In the genomic region with DNA sequence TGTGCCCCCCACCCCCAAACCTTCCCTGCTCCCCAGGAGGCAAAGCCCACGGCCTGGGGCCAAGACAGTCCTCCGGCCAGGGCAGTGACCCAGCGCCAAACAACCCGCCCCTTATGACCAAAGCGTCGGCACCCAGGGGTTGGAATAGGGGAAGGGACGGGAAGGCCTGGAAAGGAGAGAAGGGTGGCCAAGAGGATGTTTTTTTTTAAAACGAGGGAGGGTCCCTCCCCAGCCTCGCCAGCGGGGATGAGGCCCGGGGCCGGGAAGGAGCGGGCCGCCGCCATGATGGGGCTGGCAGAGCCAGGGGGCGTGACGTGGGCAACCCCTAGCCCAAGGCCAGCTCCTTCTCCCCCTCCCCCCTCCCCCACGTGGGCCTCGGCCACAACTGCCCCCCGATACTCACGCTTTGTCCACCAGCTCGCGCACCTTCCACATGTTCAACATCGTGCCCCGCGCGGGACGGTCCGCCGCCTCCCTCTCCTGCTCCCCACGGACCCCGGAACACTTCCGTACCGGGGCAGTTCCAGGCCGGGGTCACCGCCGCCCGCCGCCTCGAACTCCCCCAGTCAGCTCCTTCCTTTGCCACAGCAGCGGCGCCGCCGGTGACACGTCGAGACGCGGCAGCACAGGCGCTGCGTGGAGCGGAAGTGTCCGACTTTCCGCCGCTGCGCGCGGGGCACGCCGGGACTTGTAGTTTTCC, we compare ENCODE assay signal across 8 cellular contexts. TPM values are rescaled to one million over a fixed set of nuclear protein-coding genes. Genes with fewer than 3 reads are reported as not detected.
A peak's percentile ranks its signal among the peaks of the same experiment; 100 is the strongest.
DNase-seq lines count a peak whose midpoint lies in the region; TF ChIP-seq lines count a peak whose summit lies in the region.

A gene (minus strand): TSS at position 619 of the 700 bp plus-strand sequence. CDS start 175 bp downstream, at position 444.

- peaks cover 50% of the 10 kb centered on the region for H3K79me2 ChIP-seq in neural cell (replicated peaks; ENCODE audit: insufficient read depth, low read length)

- WGBS in stomach, 5 donors = 0 to 1% (median 0%) methylated on average over 29 to 59 of the region's 59 CpGs

- H3F3A ChIP-seq in neural cell (ENCODE audit: insufficient read depth, low read length, poor library complexity, severe bottlenecking) = no peaks in the 10 kb centered on the region

- peak within 1 kb of the TSS; percentile 80 for H3K4me3 ChIP-seq in MG63
- H3K4me3 ChIP-seq in SJCRH30 = peak within 1 kb of the TSS; percentile 82
- H3K4me3 ChIP-seq in fibroblast of villous mesenchyme (ENCODE audit: low read depth, low read length) = peak within 1 kb of the TSS; percentile 98
- H3K4me3 ChIP-seq in neural cell (ENCODE audit: low read length) = peak within 1 kb of the TSS; percentile 76
- H3K4me3 ChIP-seq in stomach = peak within 1 kb of the TSS; percentile 81 to 95 (median 88)

- TF ChIP-seq EP300 in neural cell (conservative IDR thresholded peaks at IDR 0.05; ENCODE audit: poor library complexity, severe bottlenecking) (no peak), stomach (IDR thresholded peaks at IDR 0.05) (no peak)

- H3K36me3 ChIP-seq in MG63 = peaks cover 12% of the 10 kb centered on the region
- no peaks in the 10 kb centered on the region for H3K36me3 ChIP-seq in SJCRH30
- no peaks in the 10 kb centered on the region for H3K36me3 ChIP-seq in neural cell (ENCODE audit: insufficient read depth, low read length)
- H3K36me3 ChIP-seq in stomach = no peaks in the 10 kb centered on the region

- peak within 1 kb of the TSS; percentile 89 for H3K4me2 ChIP-seq in neural cell (ENCODE audit: low read length)

- peak; percentile 47 for TF ChIP-seq RAD21 in neural cell (conservative IDR thresholded peaks at IDR 0.05)

- no peaks in the 10 kb centered on the region for H3K27me3 ChIP-seq in MG63
- H3K27me3 ChIP-seq in SJCRH30 = no peaks in the 10 kb centered on the region
- no peaks in the 10 kb centered on the region for H3K27me3 ChIP-seq in neural cell (ENCODE audit: insufficient read depth, low read depth, low read length)
- H3K27me3 ChIP-seq in stomach = no peaks in the 10 kb centered on the region

- intact Hi-C loops in stomach (cut with DNase I; ENCODE audit: low total_unique reads) = no loop called here

- H3K9me3 ChIP-seq in MG63 = no peaks in the 10 kb centered on the region; the same call in 1 of the 2 replicates
- H3K9me3 ChIP-seq in SJCRH30 (replicated peaks) = no peaks in the 10 kb centered on the region
- no peaks in the 10 kb centered on the region for H3K9me3 ChIP-seq in neural cell (ENCODE audit: low read length)
- H3K9me3 ChIP-seq in stomach = no peaks in the 10 kb centered on the region

- H3K4me1 ChIP-seq in SJCRH30 (no peaks in the 10 kb centered on the region; the same call in 1 of the 2 replicates), stomach (peaks cover 7 to 61% (median 47%) of the 10 kb centered on the region in 4 donors)

- peak within 1 kb of the TSS; percentile 90 for H3K9ac ChIP-seq in neural cell (ENCODE audit: low read length)

- H3K9me2 ChIP-seq in neural cell (ENCODE audit: insufficient read depth, low read length) = no peaks in the 10 kb centered on the region

- peak in 1 of 4 donors; percentile 29 for TF ChIP-seq POLR2A in stomach (IDR thresholded peaks at IDR 0.05)

- H3K27ac ChIP-seq in SJCRH30 (peak within 1 kb of the TSS; percentile 60), neural cell (ENCODE audit: low read length) (peak within 1 kb of the TSS; percentile 75), stomach (peak within 1 kb of the TSS; percentile 91 to 97 (median 95))

- TF ChIP-seq CTCF in fibroblast of villous mesenchyme (IDR thresholded peaks at IDR 0.05; ENCODE audit: insufficient read depth, low read depth, low read length) = no peak
- peak; percentile 17 for TF ChIP-seq CTCF in neural cell (IDR thresholded peaks at IDR 0.05; ENCODE audit: poor library complexity, severe bottlenecking)
- TF ChIP-seq CTCF in stomach (IDR thresholded peaks at IDR 0.05) = no peak

- DNase-seq in EH (ENCODE audit: low read depth) (peak; percentile 87), H4 (ENCODE audit: low spot score) (peak; percentile 86), MG63 (peak; percentile 95), SJCRH30 (peak; percentile 91 to 92), fibroblast of villous mesenchyme (ENCODE audit: low read depth) (peak; percentile 87), stomach (peak; percentile 93)
- DNase-seq in activated gamma-delta T cell treated with anti-CD3 and anti-CD28 coated beads, Interleukin-2, amount 50 U/mL, for 16 hours (ENCODE audit: low read depth) = peak; percentile 76

- H2AFZ ChIP-seq in neural cell (ENCODE audit: low read depth, low read length) = peak within 1 kb of the TSS; percentile 97

- no peaks in the 10 kb centered on the region for H4K20me1 ChIP-seq in neural cell (ENCODE audit: insufficient read depth)

TF ChIP-seq in neural cell, 6 proteins besides CTCF, POLR2A, EP300 and RAD21:
- peak; percentile 85 for TF ChIP-seq POLR2AphosphoS5 (IDR thresholded peaks at IDR 0.05)
- TF ChIP-seq EZH2 (IDR thresholded peaks at IDR 0.05; ENCODE audit: borderline replicate concordance, insufficient read depth, low read length, poor library complexity, severe bottlenecking) = no peak
- peak; percentile 42 for TF ChIP-seq SMC3 (conservative IDR thresholded peaks at IDR 0.05; ENCODE audit: poor library complexity)
- TF ChIP-seq TAF1 (IDR thresholded peaks at IDR 0.05; ENCODE audit: low read depth) = peak; percentile 58
- peak; percentile 93 for TF ChIP-seq MXI1 (conservative IDR thresholded peaks at IDR 0.05; ENCODE audit: poor library complexity, severe bottlenecking)
- TF ChIP-seq, protein P1, sequence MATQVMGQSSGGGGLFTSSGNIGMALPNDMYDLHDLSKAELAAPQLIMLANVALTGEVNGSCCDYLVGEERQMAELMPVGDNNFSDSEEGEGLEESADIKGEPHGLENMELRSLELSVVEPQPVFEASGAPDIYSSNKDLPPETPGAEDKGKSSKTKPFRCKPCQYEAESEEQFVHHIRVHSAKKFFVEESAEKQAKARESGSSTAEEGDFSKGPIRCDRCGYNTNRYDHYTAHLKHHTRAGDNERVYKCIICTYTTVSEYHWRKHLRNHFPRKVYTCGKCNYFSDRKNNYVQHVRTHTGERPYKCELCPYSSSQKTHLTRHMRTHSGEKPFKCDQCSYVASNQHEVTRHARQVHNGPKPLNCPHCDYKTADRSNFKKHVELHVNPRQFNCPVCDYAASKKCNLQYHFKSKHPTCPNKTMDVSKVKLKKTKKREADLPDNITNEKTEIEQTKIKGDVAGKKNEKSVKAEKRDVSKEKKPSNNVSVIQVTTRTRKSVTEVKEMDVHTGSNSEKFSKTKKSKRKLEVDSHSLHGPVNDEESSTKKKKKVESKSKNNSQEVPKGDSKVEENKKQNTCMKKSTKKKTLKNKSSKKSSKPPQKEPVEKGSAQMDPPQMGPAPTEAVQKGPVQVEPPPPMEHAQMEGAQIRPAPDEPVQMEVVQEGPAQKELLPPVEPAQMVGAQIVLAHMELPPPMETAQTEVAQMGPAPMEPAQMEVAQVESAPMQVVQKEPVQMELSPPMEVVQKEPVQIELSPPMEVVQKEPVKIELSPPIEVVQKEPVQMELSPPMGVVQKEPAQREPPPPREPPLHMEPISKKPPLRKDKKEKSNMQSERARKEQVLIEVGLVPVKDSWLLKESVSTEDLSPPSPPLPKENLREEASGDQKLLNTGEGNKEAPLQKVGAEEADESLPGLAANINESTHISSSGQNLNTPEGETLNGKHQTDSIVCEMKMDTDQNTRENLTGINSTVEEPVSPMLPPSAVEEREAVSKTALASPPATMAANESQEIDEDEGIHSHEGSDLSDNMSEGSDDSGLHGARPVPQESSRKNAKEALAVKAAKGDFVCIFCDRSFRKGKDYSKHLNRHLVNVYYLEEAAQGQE (IDR thresholded peaks at IDR 0.05; ENCODE audit: borderline replicate concordance) = no peak

RNA-seq across cellular contexts. Expression of the gene that starts here (rescaled TPM):
- 30.5 and 43.3 TPM in 2 replicates for total RNA-seq in H4 (2014; rRNA removed; shearing (Covaris generic))
- 137 and 502 TPM in 2 replicates for total RNA-seq in MG63 (2014; rRNA removed; shearing (Covaris generic); ENCODE audit: low replicate concordance)
- 77.5 and 83.2 TPM in 2 replicates for total RNA-seq in SJCRH30 (2014; rRNA removed; shearing (Covaris generic))
- total RNA-seq in fibroblast of villous mesenchyme (87.0 and 118 TPM in 2 replicates), stomach (100 to 1,000 TPM in 3 of 5 donors, 10 to 100 TPM in 2; 74.5 to 196 (median 100) TPM)
- polyA plus RNA-seq in neural cell (47.3 and 51.5 TPM in 2 replicates), stomach (10 to 100 TPM; 24.7 to 53.0 (median 42.3) TPM)
- 100 and 101 TPM in 2 replicates for polyA minus RNA-seq in neural cell

Comparison
In these comparisons a context has a peak if more than half of its experiments do, and no peak if none do; other contexts are left out.
1. Peak in every context shown above with its lines: DNase-seq, H3K4me3 ChIP-seq and H3K27ac ChIP-seq.